Comparison of ENCODE assay signal across 8 cellular contexts in genomic region chr17:75011788-75012319, GRCh38. TPM values are rescaled to one million over a fixed set of nuclear protein-coding genes. Genes with fewer than 3 reads are reported as not detected.
DNase-seq lines count a peak whose midpoint lies in the region; ATAC-seq and TF ChIP-seq lines count a peak whose summit lies in the region.

No MANE protein-coding gene starts in this region.

- H3K4me3 ChIP-seq in GM06990 (replicated peaks; ENCODE audit: low read depth, low read length): peak overlapping the region; percentile 93
- H3K4me3 ChIP-seq in skeletal muscle tissue (ENCODE audit: low read length in 3 of 3): peak overlapping the region; percentile 94 to 98 (median 96)

- H3K36me3 ChIP-seq in GM06990 (ENCODE audit: control insufficient read depth, insufficient read depth, low read length): peaks cover 4% of the 10 kb centered on the region
- H3K36me3 ChIP-seq in skeletal muscle tissue (ENCODE audit: control insufficient read depth in 3 of 3, insufficient read depth in 3 of 3, low read length in 3 of 3): peaks cover 5 to 9% (median 5%) of the 10 kb centered on the region in 3 donors

- no peak for TF ChIP-seq CTCF in GM06990 (IDR thresholded peaks at IDR 0.05; ENCODE audit: insufficient read depth, low read length, poor library complexity, severe bottlenecking)

- in situ Hi-C loops in T47D (cut with HindIII; ENCODE audit: low pct_unique_long_range_greater_than_20kb, low sequenced_read_pairs): no loop called here

- peak overlapping the region; percentile 89 for H3K27ac ChIP-seq in skeletal muscle tissue (ENCODE audit: low read depth, low read length)

- H3K9me3 ChIP-seq in skeletal muscle tissue (ENCODE audit: control insufficient read depth in 3 of 3, low read length in 3 of 3): no peaks in the 10 kb centered on the region

- H3K36me3 Mint-ChIP-seq in immature natural killer cell: peaks cover 4 to 11% (median 8%) of the 10 kb centered on the region in 3 donors

- ATAC-seq in GM21723 (IDR thresholded peaks at IDR 0.05; ENCODE audit: unreplicated experiment): no peak

- H3K27me3 Mint-ChIP-seq in immature natural killer cell (ENCODE audit: low read depth in 3 of 3): peaks cover 0 to 2% (median 2%) of the 10 kb centered on the region in 3 donors

- peak overlapping the region; percentile 79 to 95 (median 93) for H3K27ac Mint-ChIP-seq in immature natural killer cell

- DNase-seq in GM06990 (ENCODE audit: extremely low read depth, insufficient read length) (no peak), NCI-H2196 treated with DMSO at 0.1 percent for 48 hours (lab: John Stamatoyannopoulos, UW; ENCODE audit: unreplicated experiment) (peak; percentile 58), T47D (ENCODE audit: low read depth in 1 of 2, low spot score in 1 of 2) (peak; percentile 85 to 91), immature natural killer cell (no peak), NCI-H345 (lab: John Stamatoyannopoulos, UW) (no peak), mesenteric fat pad (ENCODE audit: low spot score) (no peak)

- H3K9ac ChIP-seq in skeletal muscle tissue (ENCODE audit: low read depth in 1 of 3, low read length in 3 of 3): peak overlapping the region; percentile 82 to 93 (median 87)

- peaks cover 26 to 35% of the 10 kb centered on the region in 2 donors for H3K4me1 Mint-ChIP-seq in immature natural killer cell

- H3K9me3 Mint-ChIP-seq in immature natural killer cell: no peaks in the 10 kb centered on the region

- H3K27me3 ChIP-seq in GM06990 (replicated peaks; ENCODE audit: control insufficient read depth, insufficient read depth, low read length) (no peaks in the 10 kb centered on the region), skeletal muscle tissue (ENCODE audit: control insufficient read depth in 3 of 3, insufficient read depth in 3 of 3, low read length in 3 of 3) (no peaks in the 10 kb centered on the region)

- H3K4me3 Mint-ChIP-seq in immature natural killer cell: peak overlapping the region; percentile 91 to 96 (median 93)

- H3K4me1 ChIP-seq in skeletal muscle tissue (ENCODE audit: control insufficient read depth in 3 of 3, insufficient read depth in 3 of 3, low read length in 3 of 3): peaks cover 20 to 25% (median 24%) of the 10 kb centered on the region in 3 donors

RNA-seq across cellular contexts. Expression of gene MRPL58, which starts 0.6 kb away (rescaled TPM):
- polyA plus RNA-seq in immature natural killer cell: 10 to 100 TPM; 32.4 to 52.3 (median 47.1) TPM
- total RNA-seq in skeletal muscle tissue (20.9 TPM), mesenteric fat pad (26.4 TPM)

RNA-seq across cellular contexts. Expression of gene CDR2L, which starts 24.4 kb away (rescaled TPM):
- polyA plus RNA-seq in immature natural killer cell: not detected
- 2.6 TPM for total RNA-seq in skeletal muscle tissue
- total RNA-seq in mesenteric fat pad: 29.9 TPM

RNA-seq across cellular contexts. Expression of gene ATP5PD, which starts 34.9 kb away (rescaled TPM):
- 100 to 1,000 TPM; 257 to 366 (median 261) TPM for polyA plus RNA-seq in immature natural killer cell
- total RNA-seq in skeletal muscle tissue: 247 TPM
- total RNA-seq in mesenteric fat pad: 310 TPM

RNA-seq across cellular contexts. Expression of gene KCTD2, which starts 35.2 kb away (rescaled TPM):
- polyA plus RNA-seq in immature natural killer cell: 1 to 10 TPM; 2.3 to 6.0 (median 4.4) TPM
- total RNA-seq in skeletal muscle tissue (9.4 TPM), mesenteric fat pad (34.7 TPM)

RNA-seq across cellular contexts. Expression of gene HID1, which starts 39.3 kb away (rescaled TPM):
- under 1 TPM in 2 of 3 donors, not detected in 1; 0.34 to 0.94 TPM for polyA plus RNA-seq in immature natural killer cell
- total RNA-seq in skeletal muscle tissue (3.7 TPM), mesenteric fat pad (14.4 TPM)

Comparison
In these comparisons a context has a peak if more than half of its experiments do, and no peak if none do; other contexts are left out.
1. DNase-seq: peak in NCI-H2196 treated with DMSO at 0.1 percent for 48 hours (single experiment) and T47D (2 of 2); none in GM06990 (single experiment), immature natural killer cell (0 of 3), NCI-H345 (single experiment) and mesenteric fat pad (single experiment).